11 cellular contexts compared by ENCODE assay signal in the genomic region with DNA sequence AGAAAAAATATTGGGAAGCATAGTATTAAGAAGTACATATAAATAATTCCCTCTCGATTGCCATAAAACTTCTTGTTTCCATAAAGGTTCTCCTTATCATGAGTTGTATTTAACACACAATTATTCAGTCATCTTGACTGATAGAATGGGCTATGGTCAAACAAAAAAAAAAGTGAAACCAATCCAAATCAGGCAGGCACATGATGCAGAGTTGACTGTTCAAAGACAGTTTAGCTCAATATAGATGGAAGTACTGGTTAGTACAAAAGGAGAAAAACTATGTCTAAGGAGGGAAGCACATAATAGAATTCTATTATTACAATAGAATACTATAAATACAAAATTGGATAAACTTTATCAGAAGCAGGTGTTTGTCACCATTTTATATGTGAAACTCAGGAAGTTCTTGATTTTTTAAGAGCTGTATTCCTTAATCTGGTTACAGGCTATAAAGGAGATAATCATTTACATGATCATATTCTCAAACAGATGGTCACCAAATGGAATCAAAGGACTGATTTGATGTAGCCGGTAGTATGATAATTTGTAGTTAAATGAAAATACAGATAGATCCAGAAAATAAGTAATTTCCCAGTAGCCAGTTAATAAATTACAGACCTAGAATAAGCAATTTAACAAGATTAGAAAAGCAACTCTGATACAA.
"Had no signal": no experiment of that assay in that cellular context is flagged by ENCODE, and none has a peak within 500 bp of the region (broad histone marks: within the 10 kb centered on the region; RNA-seq: fewer than 3 reads in every experiment).

No MANE protein-coding gene starts in this region.

- H3K36me3 ChIP-seq: left ventricle myocardium inferior had no signal

- H3K4me1 ChIP-seq: foreskin keratinocyte, left ventricle myocardium inferior, parathyroid adenoma had no signal

- H3K27me3 ChIP-seq: brain microvascular endothelial cell, foreskin keratinocyte had no signal

- H3K4me3 ChIP-seq: left ventricle myocardium inferior had no signal

- H3K79me2 ChIP-seq: parathyroid adenoma had no signal

- H3K9me3 ChIP-seq: left ventricle myocardium inferior had no signal

- H3K9ac ChIP-seq: parathyroid adenoma had no signal

- DNase-seq: activated CD4-positive, alpha-beta memory T cell treated with anti-CD3 and anti-CD28 coated beads, Interleukin-2, amount 10 ng/mL, durations not matched to agents 7 days and 5 days; activated naive CD8-positive, alpha-beta T cell treated with anti-CD3 and anti-CD28 coated beads, Interleukin-2, amount 10 ng/mL, durations not matched to agents 7 days and 5 days; activated T-cell treated with anti-CD3 and anti-CD28 coated beads, Interleukin-2, amount 50 U/mL, for 4 hours; brain microvascular endothelial cell; effector memory CD4-positive, alpha-beta T cell; foreskin keratinocyte; glutamatergic neuron; hypothalamus; left ventricle myocardium inferior; naive thymus-derived CD8-positive, alpha-beta T cell had no signal

- H2AFZ ChIP-seq: parathyroid adenoma had no signal

- ATAC-seq: activated T-cell treated with anti-CD3 and anti-CD28 coated beads, Interleukin-2, amount 50 U/mL, for 4 hours; foreskin keratinocyte; naive thymus-derived CD8-positive, alpha-beta T cell had no signal

- H3K27ac ChIP-seq: brain microvascular endothelial cell, foreskin keratinocyte, left ventricle myocardium inferior, parathyroid adenoma had no signal
